ENCODE assay signal across 27 cellular contexts in the genomic region with DNA sequence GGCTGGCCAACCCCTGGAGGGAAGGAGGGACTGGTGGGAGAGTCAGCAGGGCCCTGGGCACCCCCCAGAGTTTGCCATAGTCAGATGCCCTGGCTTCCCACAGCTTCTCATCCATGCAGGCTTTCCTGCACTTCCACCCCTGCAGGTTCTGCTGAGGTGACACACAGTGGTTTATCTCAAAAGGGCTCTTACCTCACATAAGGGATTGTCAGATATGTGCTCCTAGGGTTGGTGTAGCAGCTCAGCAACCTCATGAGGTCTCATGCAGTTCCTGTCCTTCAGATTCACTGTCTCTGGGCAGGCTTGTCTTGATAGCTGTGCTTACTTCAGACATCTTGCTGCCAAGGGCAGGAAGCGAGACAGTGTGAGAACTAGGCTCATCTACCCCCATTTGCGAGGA.
DNase-seq lines count a peak whose midpoint lies in the region; ATAC-seq lines count a peak whose summit lies in the region.
"Had no signal": no experiment of that assay in that cellular context is flagged by ENCODE, and none has a peak within 500 bp of the region (broad histone marks: within the 10 kb centered on the region; RNA-seq: fewer than 3 reads in every experiment).

No MANE protein-coding gene starts in this region.

- no peaks in the 10 kb centered on the region for H3K79me2 ChIP-seq in trophoblast cell (ENCODE audit: control insufficient read depth, insufficient read depth, low read length, poor library complexity)

- H3K36me3 Mint-ChIP-seq in activated CD4-positive, alpha-beta T cell treated with anti-CD3 and anti-CD28 coated beads for 36 hours (ENCODE audit: low read depth): peaks cover 20% of the 10 kb centered on the region
- H3K36me3 Mint-ChIP-seq in activated naive CD8-positive, alpha-beta T cell treated with anti-CD3 and anti-CD28 coated beads, Interleukin-2, amount 50 U/mL, for 24 hours (ENCODE audit: low read depth): peaks cover 18% of the 10 kb centered on the region

- no peaks in the 10 kb centered on the region for H3K9me3 ChIP-seq in trophoblast cell (ENCODE audit: insufficient read depth, low read depth, low read length)
- H3K9me3 ChIP-seq: gastroesophageal sphincter, pancreas, Peyer's patch, spleen, stomach, tibial nerve had no signal

- intact Hi-C loops in activated CD4-positive, alpha-beta T cell treated with anti-CD3 and anti-CD28 coated beads for 36 hours (cut with DNase I, micrococcal nuclease): loop anchor here in 1 of 2 experiments (10.0 kb wide), 1 partner anchor 634 kb away; no protein-coding TSS in a partner anchor

- H3K27ac ChIP-seq in trophoblast cell (ENCODE audit: low read depth, low read length): no peak overlapping the region
- H3K27ac ChIP-seq: 22Rv1, coronary artery, gastroesophageal sphincter, pancreas, Peyer's patch, spleen, stomach, tibial nerve had no signal

- no CpG with 5 or more reads among the region's 2 CpGs for WGBS in trophoblast cell (ENCODE audit: extremely low coverage, insufficient coverage, insufficient read length)

- no peak overlapping the region for H2AK5ac ChIP-seq in trophoblast cell (ENCODE audit: low read length)

- no peak overlapping the region for H3K23ac ChIP-seq in trophoblast cell (ENCODE audit: low read length)

- no peak overlapping the region for H2BK120ac ChIP-seq in trophoblast cell (ENCODE audit: insufficient read depth, low read length, poor library complexity)

- H2BK12ac ChIP-seq in trophoblast cell (ENCODE audit: low read length): no peak overlapping the region

- peak; percentile 23 for ATAC-seq in activated CD4-positive, alpha-beta T cell treated with anti-CD3 and anti-CD28 coated beads for 36 hours
- ATAC-seq in activated naive CD8-positive, alpha-beta T cell treated with anti-CD3 and anti-CD28 coated beads, Interleukin-2, amount 50 U/mL, for 24 hours: peak; percentile 23
- no peak for ATAC-seq in HG02798 (IDR thresholded peaks at IDR 0.05; ENCODE audit: poor library complexity, unreplicated experiment)
- ATAC-seq in HG02642 (IDR thresholded peaks at IDR 0.05; ENCODE audit: poor library complexity, unreplicated experiment): no peak
- ATAC-seq: gastroesophageal sphincter, left ventricle myocardium superior, pancreas had no signal

- H2BK5ac ChIP-seq in trophoblast cell (ENCODE audit: low read depth, low read length, poor library complexity): no peak overlapping the region

- no peaks in the 10 kb centered on the region for H3K79me1 ChIP-seq in trophoblast cell (ENCODE audit: low read length)

- H4K12ac ChIP-seq in trophoblast cell (ENCODE audit: low read depth, low read length): no peak overlapping the region

- no peaks in the 10 kb centered on the region for H3K27me3 Mint-ChIP-seq in activated CD4-positive, alpha-beta T cell treated with anti-CD3 and anti-CD28 coated beads for 36 hours
- H3K27me3 Mint-ChIP-seq in activated naive CD8-positive, alpha-beta T cell treated with anti-CD3 and anti-CD28 coated beads, Interleukin-2, amount 50 U/mL, for 24 hours: no peaks in the 10 kb centered on the region
- H3K27me3 Mint-ChIP-seq: CD4-positive, alpha-beta memory T cell had no signal

- H4K91ac ChIP-seq in trophoblast cell (ENCODE audit: low read depth, low read length): no peak overlapping the region

- no peaks in the 10 kb centered on the region for H3K4me1 ChIP-seq in trophoblast cell (ENCODE audit: control insufficient read depth in 1 of 2, insufficient read depth in 2 of 2, low read length in 2 of 2)

- no peak overlapping the region for H3K14ac ChIP-seq in trophoblast cell (ENCODE audit: low read length)

- no peaks in the 10 kb centered on the region for H3K27me3 ChIP-seq in trophoblast cell (ENCODE audit: insufficient read depth, low read length)
- H3K27me3 ChIP-seq: gastroesophageal sphincter, pancreas, Peyer's patch, spleen, stomach, tibial nerve had no signal

- H3K9me3 Mint-ChIP-seq in activated CD4-positive, alpha-beta T cell treated with anti-CD3 and anti-CD28 coated beads for 36 hours (ENCODE audit: low read depth): no peaks in the 10 kb centered on the region
- H3K9me3 Mint-ChIP-seq in activated naive CD8-positive, alpha-beta T cell treated with anti-CD3 and anti-CD28 coated beads, Interleukin-2, amount 50 U/mL, for 24 hours: no peaks in the 10 kb centered on the region
- H3K9me3 Mint-ChIP-seq: CD4-positive, alpha-beta memory T cell had no signal

- H3K4me3 ChIP-seq in trophoblast cell (ENCODE audit: low read depth, low read length): no peak overlapping the region
- H3K4me3 ChIP-seq: coronary artery, gastroesophageal sphincter, pancreas, Peyer's patch, spleen, stomach, tibial nerve had no signal

- H4K8ac ChIP-seq in trophoblast cell (ENCODE audit: low read depth, low read length): no peak overlapping the region

- H3K4me2 ChIP-seq in trophoblast cell (ENCODE audit: low read length): no peak overlapping the region

- H2AFZ ChIP-seq in trophoblast cell (ENCODE audit: insufficient read depth, low read length, poor library complexity): no peak overlapping the region

- H3K27ac Mint-ChIP-seq in activated CD4-positive, alpha-beta T cell treated with anti-CD3 and anti-CD28 coated beads for 36 hours: peak overlapping the region; percentile 17
- H3K27ac Mint-ChIP-seq in activated naive CD8-positive, alpha-beta T cell treated with anti-CD3 and anti-CD28 coated beads, Interleukin-2, amount 50 U/mL, for 24 hours: no peak overlapping the region

- no peak overlapping the region for H3K18ac ChIP-seq in trophoblast cell (ENCODE audit: low read length)

- no peak overlapping the region for H3K4me3 Mint-ChIP-seq in activated CD4-positive, alpha-beta T cell treated with anti-CD3 and anti-CD28 coated beads for 36 hours
- H3K4me3 Mint-ChIP-seq in activated naive CD8-positive, alpha-beta T cell treated with anti-CD3 and anti-CD28 coated beads, Interleukin-2, amount 50 U/mL, for 24 hours: no peak overlapping the region

- H3K9ac ChIP-seq in trophoblast cell (ENCODE audit: low read length): peak overlapping the region; percentile 43

- POLR2A ChIA-PET in activated CD4-positive, alpha-beta T cell treated with anti-CD3 and anti-CD28 coated beads for 36 hours (lab: Charles Lee): no interaction called here

- no peak overlapping the region for H3K4ac ChIP-seq in trophoblast cell (ENCODE audit: low read depth, low read length)

- CTCF ChIA-PET in activated CD4-positive, alpha-beta T cell treated with anti-CD3 and anti-CD28 coated beads for 36 hours (lab: Charles Lee): interaction anchor here (1.3 kb wide), 2 partner anchors 12 to 54 kb away, joined by 3 to 4 read pairs; no protein-coding TSS in a partner anchor

- DNase-seq in activated CD4-positive, alpha-beta T cell treated with anti-CD3 and anti-CD28 coated beads for 36 hours: no peak
- DNase-seq in activated CD4-positive, alpha-beta T cell treated with anti-CD3 and anti-CD28 coated beads, Interleukin-2, amount 50 U/mL, for 4 hours: no peak
- peak; percentile 89 for DNase-seq in OCI-M1 (lab: John Stamatoyannopoulos, UW)
- DNase-seq in activated naive CD8-positive, alpha-beta T cell treated with anti-CD3 and anti-CD28 coated beads, Interleukin-2, amount 50 U/mL, for 24 hours: no peak
- DNase-seq in trophoblast cell: no peak
- DNase-seq in 8988T: no peak
- DNase-seq: activated CD4-positive, alpha-beta T cell treated with anti-CD3 and anti-CD28 coated beads for 4 hours; activated gamma-delta T cell treated with Interleukin-2 at 50 U/mL for 16 hours; anterior cingulate cortex; CD4-positive, alpha-beta memory T cell; DMS153; GOT3; left ventricle myocardium superior; NCI-H1694 treated with DMSO at 0.1 percent for 48 hours; NCI-H2171 treated with DMSO at 0.1 percent for 48 hours; NCI-H524 treated with DMSO at 0.1 percent for 48 hours; pancreas; Peyer's patch; spleen; stimulated activated CD4-positive, alpha-beta T cell treated with anti-CD3 and anti-CD28 coated beads, Interleukin-4, amount 100 ng/mL, for 1 hour; stomach had no signal

- no peaks in the 10 kb centered on the region for H3K36me3 ChIP-seq in trophoblast cell (ENCODE audit: control insufficient read depth in 1 of 2, insufficient read depth in 2 of 2, low read length in 2 of 2)
- H3K36me3 ChIP-seq: gastroesophageal sphincter, pancreas, Peyer's patch had no signal

- peaks cover 44% of the 10 kb centered on the region for H3K4me1 Mint-ChIP-seq in activated CD4-positive, alpha-beta T cell treated with anti-CD3 and anti-CD28 coated beads for 36 hours
- peaks cover 41% of the 10 kb centered on the region for H3K4me1 Mint-ChIP-seq in activated naive CD8-positive, alpha-beta T cell treated with anti-CD3 and anti-CD28 coated beads, Interleukin-2, amount 50 U/mL, for 24 hours

Comparison
In these comparisons a context has a peak if more than half of its experiments do, and no peak if none do; other contexts are left out.
1. ATAC-seq: peak in activated CD4-positive, alpha-beta T cell treated with anti-CD3 and anti-CD28 coated beads for 36 hours (single experiment) and activated naive CD8-positive, alpha-beta T cell treated with anti-CD3 and anti-CD28 coated beads, Interleukin-2, amount 50 U/mL, for 24 hours (single experiment); none in HG02798 (single experiment) and HG02642 (single experiment).